8 cellular contexts compared by ENCODE assay signal in the genomic region with DNA sequence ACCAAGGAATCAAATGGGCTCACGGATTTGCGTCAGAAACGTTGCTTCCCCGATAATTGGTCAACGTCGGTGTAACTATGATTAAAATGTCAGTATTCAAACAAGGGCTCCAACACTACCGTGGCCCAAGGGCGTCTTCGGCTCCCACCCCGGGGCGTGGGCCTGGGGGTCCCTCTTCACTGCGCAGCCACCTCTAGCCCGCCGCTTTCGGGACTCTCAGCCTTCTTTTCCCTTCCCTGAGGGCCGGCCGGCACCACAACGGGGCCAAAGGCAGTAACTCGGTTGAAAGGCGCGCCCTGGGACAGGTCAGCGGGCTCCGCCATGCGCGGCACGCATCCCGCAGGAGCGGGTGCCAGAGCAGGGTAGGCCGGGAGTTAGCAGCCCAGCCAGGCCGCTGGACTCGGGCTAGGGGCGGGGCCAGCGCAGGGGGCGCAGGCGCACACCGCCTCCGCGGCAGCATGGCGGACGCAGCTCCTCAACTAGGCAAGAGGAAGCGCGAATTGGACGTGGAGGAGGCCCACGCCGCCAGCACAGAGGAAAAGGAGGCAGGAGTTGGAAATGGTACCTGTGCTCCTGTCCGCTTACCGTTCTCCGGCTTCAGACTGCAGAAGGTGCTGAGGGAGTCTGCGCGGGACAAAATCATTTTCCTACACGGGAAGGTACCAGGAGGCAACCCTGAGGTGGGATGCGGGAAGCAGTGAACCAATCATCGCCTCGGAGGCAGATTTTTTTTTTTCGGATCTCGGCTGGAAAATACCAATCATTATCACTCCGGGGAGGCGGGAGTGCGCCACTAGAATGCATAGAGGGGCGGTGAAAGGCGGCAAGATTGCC. TPM values are rescaled to one million over a fixed set of nuclear protein-coding genes. Genes with fewer than 3 reads are reported as not detected.
DNase-seq lines count a peak whose midpoint lies in the region; ATAC-seq, FAIRE-seq and TF ChIP-seq lines count a peak whose summit lies in the region.

A gene with protein sequence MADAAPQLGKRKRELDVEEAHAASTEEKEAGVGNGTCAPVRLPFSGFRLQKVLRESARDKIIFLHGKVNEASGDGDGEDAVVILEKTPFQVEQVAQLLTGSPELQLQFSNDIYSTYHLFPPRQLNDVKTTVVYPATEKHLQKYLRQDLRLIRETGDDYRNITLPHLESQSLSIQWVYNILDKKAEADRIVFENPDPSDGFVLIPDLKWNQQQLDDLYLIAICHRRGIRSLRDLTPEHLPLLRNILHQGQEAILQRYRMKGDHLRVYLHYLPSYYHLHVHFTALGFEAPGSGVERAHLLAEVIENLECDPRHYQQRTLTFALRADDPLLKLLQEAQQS (plus strand): TSS at position 438 of the 834 bp plus-strand sequence. CDS start 21 bp downstream, at position 459.

- TF ChIP-seq CTCF in AG04450 (IDR thresholded peaks at IDR 0.05; ENCODE audit: low read depth, low read length) (no peak), WI38 (IDR thresholded peaks at IDR 0.05; ENCODE audit: low read depth, low read length) (no peak), bronchial epithelial cell (IDR thresholded peaks at IDR 0.05; ENCODE audit: insufficient read depth, low read length, severe bottlenecking) (no peak)

- H3K4me3 ChIP-seq in AG04450 (ENCODE audit: low read depth, low read length) (peak within 1 kb of the TSS; percentile 92), WI38 (ENCODE audit: low read depth, low read length) (peak within 1 kb of the TSS; percentile 85), bronchial epithelial cell (ENCODE audit: low read depth, low read length) (peak within 1 kb of the TSS; percentile 87)

- peak; percentile 60 for DNase-seq in AG04450 (ENCODE audit: low read depth, low spot score)
- peak; percentile 92 for DNase-seq in NCI-H2227 treated with DMSO at 0.1 percent for 48 hours (lab: John Stamatoyannopoulos, UW)
- DNase-seq in bronchial epithelial cell (ENCODE audit: low read depth): peak; percentile 82
- DNase-seq in iPS-NIHi7 (ENCODE audit: extremely low spot score): peak; percentile 99
- peak; percentile 70 for DNase-seq in smooth muscle cell of the brain vasculature (ENCODE audit: low read depth, low spot score)

- CTCF ChIA-PET in AG04450 (lab: Charles Lee): interaction anchor here (1.1 to 3.0 kb wide), 3 partner anchors 14 to 413 kb away, joined by 4 to 19 read pairs (median 4); no protein-coding TSS in a partner anchor

- peaks cover 3% of the 10 kb centered on the region; the same call in 1 of the 2 replicates for H3K9me3 ChIP-seq in AG04450 (ENCODE audit: control insufficient read depth, insufficient read depth, low read length)

- H3K27me3 ChIP-seq in AG04450 (ENCODE audit: control insufficient read depth, insufficient read depth, low read length): no peaks in the 10 kb centered on the region
- no peaks in the 10 kb centered on the region for H3K27me3 ChIP-seq in bronchial epithelial cell (ENCODE audit: control insufficient read depth, insufficient read depth, low read length)

- H3K36me3 ChIP-seq in bronchial epithelial cell (ENCODE audit: control insufficient read depth, insufficient read depth, low read length): no peaks in the 10 kb centered on the region

- POLR2A ChIA-PET in AG04450 (lab: Yijun Ruan, JAX): interaction anchor here (0.6 to 1.0 kb wide), 5 partner anchors 10 to 163 kb away, joined by 3 to 14 read pairs (median 3); no protein-coding TSS in a partner anchor

- H3K27ac ChIP-seq in AG04450 (ENCODE audit: low read depth, low read length): peak within 1 kb of the TSS; percentile 93

- ATAC-seq in GM18873 (IDR thresholded peaks at IDR 0.05; ENCODE audit: low FRiP score, unreplicated experiment): peak; percentile 80
- peak; percentile 88 for ATAC-seq in HG03135 (IDR thresholded peaks at IDR 0.05; ENCODE audit: unreplicated experiment)

- no peak for FAIRE-seq in bronchial epithelial cell (lab: Jason Lieb, UNC)

RNA-seq across cellular contexts. Expression of the gene that starts here (rescaled TPM):
- polyA plus RNA-seq in AG04450 (2011; rRNA removed): 20.4 and 24.3 TPM in 2 replicates
- 13.2 and 13.9 TPM in 2 replicates for polyA minus RNA-seq in AG04450 (2011; rRNA and poly(A)+ RNA removed)
- 9.5 and 11.6 TPM in 2 replicates for total RNA-seq in bronchial epithelial cell

Comparison
In these comparisons a context has a peak if more than half of its experiments do, and no peak if none do; other contexts are left out.
1. Peak in every context shown above with its lines: DNase-seq, ATAC-seq, H3K4me3 ChIP-seq and H3K27ac ChIP-seq.